ENCODE assay signal across 9 cellular contexts in the genomic region with DNA sequence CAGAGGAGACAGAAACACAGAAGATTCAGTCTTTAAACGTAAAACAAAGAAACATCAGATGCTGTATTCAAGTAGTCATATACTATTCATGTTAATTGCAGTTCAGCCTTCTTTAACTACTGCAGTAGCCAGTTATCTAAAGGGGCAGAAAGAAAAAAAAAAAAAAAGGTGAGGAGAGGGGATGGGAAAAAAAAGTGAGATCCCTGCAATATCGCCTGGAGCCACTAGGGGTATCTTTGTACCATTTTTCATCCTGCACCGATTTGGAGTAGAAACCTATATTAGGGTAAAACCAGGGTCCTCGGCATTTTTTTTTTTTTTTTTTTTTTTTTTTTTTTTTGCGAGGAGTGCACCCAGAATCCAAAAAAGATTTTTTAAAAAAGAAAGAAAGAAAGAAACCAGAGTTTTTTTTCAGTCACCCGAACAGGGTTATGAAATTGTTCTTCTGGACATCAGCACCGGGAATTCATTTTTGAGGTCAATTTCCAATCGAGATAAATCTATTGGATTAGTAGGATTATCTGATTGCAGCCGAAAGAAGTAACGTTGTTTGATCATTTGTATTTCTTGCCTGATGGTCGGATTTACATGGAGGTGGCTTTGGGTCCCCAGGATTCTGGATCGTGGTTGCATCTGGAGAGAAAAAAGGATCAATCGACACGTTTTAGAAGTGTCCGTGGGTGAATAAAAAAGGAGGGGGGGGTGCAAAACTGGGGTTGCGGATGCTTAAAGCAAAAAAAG.
DNase-seq lines count a peak whose midpoint lies in the region; ATAC-seq and TF ChIP-seq lines count a peak whose summit lies in the region.
"Had no signal": no experiment of that assay in that cellular context is flagged by ENCODE, and none has a peak within 500 bp of the region (broad histone marks: within the 10 kb centered on the region; RNA-seq: fewer than 3 reads in every experiment).

No MANE protein-coding gene starts in this region.

- no peak overlapping the region for H3K27ac Mint-ChIP-seq in activated naive CD4-positive, alpha-beta T cell treated with anti-CD3 and anti-CD28 coated beads for 36 hours
- H3K27ac Mint-ChIP-seq in chondrocyte (ENCODE audit: unreplicated experiment), result no peak overlapping the region

- no peaks in the 10 kb centered on the region for H3K9me3 ChIP-seq in upper lobe of right lung

- no peak overlapping the region for H3K4me3 Mint-ChIP-seq in activated naive CD4-positive, alpha-beta T cell treated with anti-CD3 and anti-CD28 coated beads for 36 hours
- peak overlapping the region; percentile 64 for H3K4me3 Mint-ChIP-seq in chondrocyte (ENCODE audit: unreplicated experiment)

- intact Hi-C loops in activated naive CD4-positive, alpha-beta T cell treated with anti-CD3 and anti-CD28 coated beads for 36 hours (cut with micrococcal nuclease), result no loop called here
- intact Hi-C loops in upper lobe of right lung (cut with DNase I), result no loop called here

- H3K27me3 ChIP-seq in layer of hippocampus (ENCODE audit: control insufficient read depth, insufficient read depth, low read length), result no peaks in the 10 kb centered on the region
- H3K27me3 ChIP-seq in upper lobe of right lung, result peaks cover 9% of the 10 kb centered on the region

- TF ChIP-seq CTCF in chondrocyte (IDR thresholded peaks at IDR 0.05) (peak; percentile 78), upper lobe of right lung (IDR thresholded peaks at IDR 0.05) (peak; percentile 54)

- peaks cover 18% of the 10 kb centered on the region for H3K27me3 Mint-ChIP-seq in activated naive CD4-positive, alpha-beta T cell treated with anti-CD3 and anti-CD28 coated beads for 36 hours (ENCODE audit: low read depth)
- H3K27me3 Mint-ChIP-seq in chondrocyte (ENCODE audit: low read depth), result peaks cover 31% of the 10 kb centered on the region

- H3K36me3 Mint-ChIP-seq in activated naive CD4-positive, alpha-beta T cell treated with anti-CD3 and anti-CD28 coated beads for 36 hours (ENCODE audit: low read depth), result peaks cover 2% of the 10 kb centered on the region
- no peaks in the 10 kb centered on the region for H3K36me3 Mint-ChIP-seq in chondrocyte (ENCODE audit: low read depth)

- DNase-seq in activated naive CD4-positive, alpha-beta T cell treated with anti-CD3 and anti-CD28 coated beads for 36 hours, result peak; percentile 7
- DNase-seq in activated naive CD4-positive, alpha-beta T cell treated with anti-CD3 and anti-CD28 coated beads, Interleukin-2, amount 50 U/mL, for 16 hours, result no peak
- DNase-seq in NCI-H2081 (lab: John Stamatoyannopoulos, UW), result peak; percentile 83 to 88
- no peak for DNase-seq in chondrocyte (ENCODE audit: low spot score)
- DNase-seq in upper lobe of right lung, result no peak
- DNase-seq in UCSD-AML1 (lab: John Stamatoyannopoulos, UW; ENCODE audit: unreplicated experiment), result no peak

- peak; percentile 62 for ATAC-seq in upper lobe of right lung
- no peak for ATAC-seq in HG03432 (IDR thresholded peaks at IDR 0.05; ENCODE audit: unreplicated experiment)

- no peaks in the 10 kb centered on the region for H3K9me3 Mint-ChIP-seq in activated naive CD4-positive, alpha-beta T cell treated with anti-CD3 and anti-CD28 coated beads for 36 hours
- H3K9me3 Mint-ChIP-seq in chondrocyte (ENCODE audit: low read depth), result no peaks in the 10 kb centered on the region

- H3K4me1 Mint-ChIP-seq in activated naive CD4-positive, alpha-beta T cell treated with anti-CD3 and anti-CD28 coated beads for 36 hours (ENCODE audit: low read depth), result peaks cover 10% of the 10 kb centered on the region
- H3K4me1 Mint-ChIP-seq in chondrocyte (ENCODE audit: low read depth), result peaks cover 21% of the 10 kb centered on the region

- peaks cover 4% of the 10 kb centered on the region for H3K4me1 ChIP-seq in upper lobe of right lung

- no peaks in the 10 kb centered on the region for H3K36me3 ChIP-seq in upper lobe of right lung

- CTCF ChIA-PET in activated naive CD4-positive, alpha-beta T cell treated with anti-CD3 and anti-CD28 coated beads for 36 hours (lab: Charles Lee), result interaction anchor here (0.6 to 0.7 kb wide), 2 partner anchors 154 to 1109 kb away, joined by 3 read pairs; no protein-coding TSS in a partner anchor

- H3K27ac ChIP-seq in layer of hippocampus (ENCODE audit: low read depth, low read length), result peak overlapping the region; percentile 36
- H3K27ac ChIP-seq in upper lobe of right lung, result no peak overlapping the region
- H3K27ac ChIP-seq: epithelial cell of prostate had no signal

- H3K4me3 ChIP-seq in upper lobe of right lung, result peak overlapping the region; percentile 36

Comparison
In these comparisons a context has a peak if more than half of its experiments do, and no peak if none do; other contexts are left out.
1. DNase-seq: peak in activated naive CD4-positive, alpha-beta T cell treated with anti-CD3 and anti-CD28 coated beads for 36 hours (single experiment) and NCI-H2081 (2 of 2); none in activated naive CD4-positive, alpha-beta T cell treated with anti-CD3 and anti-CD28 coated beads, Interleukin-2, amount 50 U/mL, for 16 hours (single experiment), chondrocyte (single experiment), upper lobe of right lung (single experiment) and UCSD-AML1 (single experiment).